Comparison of ENCODE assay signal across 1 cellular context in genomic region chr12:124837958-124838803, GRCh38.
TF ChIP-seq lines count a peak whose summit lies in the region.

No MANE protein-coding gene starts in this region.

TF ChIP-seq in HepG2, 621 proteins besides CTCF, POLR2A, EP300 and RAD21 (continued from another document and continues in another):
- TF ChIP-seq FOXO1 (CRISPR knock-in tag; IDR thresholded peaks at IDR 0.05) = peak; percentile 78; the same call in 1 of the 2 replicates
- TF ChIP-seq ASH2L (IDR thresholded peaks at IDR 0.05; ENCODE audit: insufficient read length, low read depth, low read length) = peak; percentile 25
- peak; percentile 89 for TF ChIP-seq POGZ (CRISPR knock-in tag; IDR thresholded peaks at IDR 0.05)
- no peak; the same call in 1 of the 2 replicates for TF ChIP-seq TAF1 (CRISPR knock-in tag; IDR thresholded peaks at IDR 0.05)
- TF ChIP-seq ATF4 (CRISPR knock-in tag; IDR thresholded peaks at IDR 0.05) = no peak
- TF ChIP-seq CREB1 (IDR thresholded peaks at IDR 0.05) = peak; percentile 75
- TF ChIP-seq CREB1 (CRISPR knock-in tag; IDR thresholded peaks at IDR 0.05) = peak; percentile 91
- TF ChIP-seq, protein P1, sequence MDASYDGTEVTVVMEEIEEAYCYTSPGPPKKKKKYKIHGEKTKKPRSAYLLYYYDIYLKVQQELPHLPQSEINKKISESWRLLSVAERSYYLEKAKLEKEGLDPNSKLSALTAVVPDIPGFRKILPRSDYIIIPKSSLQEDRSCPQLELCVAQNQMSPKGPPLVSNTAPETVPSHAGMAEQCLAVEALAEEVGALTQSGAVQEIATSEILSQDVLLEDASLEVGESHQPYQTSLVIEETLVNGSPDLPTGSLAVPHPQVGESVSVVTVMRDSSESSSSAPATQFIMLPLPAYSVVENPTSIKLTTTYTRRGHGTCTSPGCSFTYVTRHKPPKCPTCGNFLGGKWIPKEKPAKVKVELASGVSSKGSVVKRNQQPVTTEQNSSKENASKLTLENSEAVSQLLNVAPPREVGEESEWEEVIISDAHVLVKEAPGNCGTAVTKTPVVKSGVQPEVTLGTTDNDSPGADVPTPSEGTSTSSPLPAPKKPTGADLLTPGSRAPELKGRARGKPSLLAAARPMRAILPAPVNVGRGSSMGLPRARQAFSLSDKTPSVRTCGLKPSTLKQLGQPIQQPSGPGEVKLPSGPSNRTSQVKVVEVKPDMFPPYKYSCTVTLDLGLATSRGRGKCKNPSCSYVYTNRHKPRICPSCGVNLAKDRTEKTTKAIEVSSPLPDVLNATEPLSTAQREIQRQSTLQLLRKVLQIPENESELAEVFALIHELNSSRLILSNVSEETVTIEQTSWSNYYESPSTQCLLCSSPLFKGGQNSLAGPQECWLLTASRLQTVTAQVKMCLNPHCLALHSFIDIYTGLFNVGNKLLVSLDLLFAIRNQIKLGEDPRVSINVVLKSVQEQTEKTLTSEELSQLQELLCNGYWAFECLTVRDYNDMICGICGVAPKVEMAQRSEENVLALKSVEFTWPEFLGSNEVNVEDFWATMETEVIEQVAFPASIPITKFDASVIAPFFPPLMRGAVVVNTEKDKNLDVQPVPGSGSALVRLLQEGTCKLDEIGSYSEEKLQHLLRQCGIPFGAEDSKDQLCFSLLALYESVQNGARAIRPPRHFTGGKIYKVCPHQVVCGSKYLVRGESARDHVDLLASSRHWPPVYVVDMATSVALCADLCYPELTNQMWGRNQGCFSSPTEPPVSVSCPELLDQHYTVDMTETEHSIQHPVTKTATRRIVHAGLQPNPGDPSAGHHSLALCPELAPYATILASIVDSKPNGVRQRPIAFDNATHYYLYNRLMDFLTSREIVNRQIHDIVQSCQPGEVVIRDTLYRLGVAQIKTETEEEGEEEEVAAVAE (CRISPR knock-in tag; IDR thresholded peaks at IDR 0.05; ENCODE audit: borderline replicate concordance) = peak; percentile 35; the same call in 1 of the 2 replicates
- peak; percentile 59; the same call in 1 of the 2 replicates for TF ChIP-seq RCOR2 (CRISPR knock-in tag; IDR thresholded peaks at IDR 0.05)
- TF ChIP-seq TEAD3 (CRISPR knock-in tag; optimal IDR thresholded peaks at IDR 0.05; ENCODE audit: borderline replicate concordance) = peak; percentile 76
- TF ChIP-seq ZBED4 (CRISPR knock-in tag; IDR thresholded peaks at IDR 0.05; ENCODE audit: borderline replicate concordance) = peak; percentile 90; the same call in 1 of the 2 replicates
- peak; percentile 62; the same call in 1 of the 2 replicates for TF ChIP-seq YEATS2 (CRISPR knock-in tag; IDR thresholded peaks at IDR 0.05; ENCODE audit: borderline replicate concordance)
- 0 out of 2 replicates have a peak, but pooled peaks have one; percentile 39 for TF ChIP-seq ZNF567 (CRISPR knock-in tag; IDR thresholded peaks at IDR 0.05; ENCODE audit: borderline replicate concordance)
- TF ChIP-seq ZNF543 (CRISPR knock-in tag; IDR thresholded peaks at IDR 0.05) = peak; percentile 35; the same call in 1 of the 2 replicates
- TF ChIP-seq ZNF570 (CRISPR knock-in tag; IDR thresholded peaks at IDR 0.05; ENCODE audit: borderline replicate concordance) = no peak
- peak; percentile 56 for TF ChIP-seq KDM6A (CRISPR knock-in tag; IDR thresholded peaks at IDR 0.05; ENCODE audit: low read depth)
- TF ChIP-seq, protein P2, sequence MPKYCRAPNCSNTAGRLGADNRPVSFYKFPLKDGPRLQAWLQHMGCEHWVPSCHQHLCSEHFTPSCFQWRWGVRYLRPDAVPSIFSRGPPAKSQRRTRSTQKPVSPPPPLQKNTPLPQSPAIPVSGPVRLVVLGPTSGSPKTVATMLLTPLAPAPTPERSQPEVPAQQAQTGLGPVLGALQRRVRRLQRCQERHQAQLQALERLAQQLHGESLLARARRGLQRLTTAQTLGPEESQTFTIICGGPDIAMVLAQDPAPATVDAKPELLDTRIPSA (CRISPR knock-in tag; IDR thresholded peaks at IDR 0.05; ENCODE audit: borderline replicate concordance) = no peak
- peak; percentile 74; the same call in 1 of the 2 replicates for TF ChIP-seq HDAC1 (CRISPR knock-in tag; IDR thresholded peaks at IDR 0.05)
- no peak for TF ChIP-seq STAT6 (CRISPR knock-in tag; IDR thresholded peaks at IDR 0.05; ENCODE audit: borderline replicate concordance)
- TF ChIP-seq ZNF263 (CRISPR knock-in tag; IDR thresholded peaks at IDR 0.05) = peak; percentile 88
- TF ChIP-seq ZSCAN5A (CRISPR knock-in tag; IDR thresholded peaks at IDR 0.05; ENCODE audit: borderline replicate concordance) = 0 out of 2 replicates have a peak, but pooled peaks have one; percentile 13
- TF ChIP-seq ZNF773 (CRISPR knock-in tag; IDR thresholded peaks at IDR 0.05; ENCODE audit: borderline replicate concordance) = no peak
- TF ChIP-seq ZNF614 (CRISPR knock-in tag; IDR thresholded peaks at IDR 0.05; ENCODE audit: borderline replicate concordance) = no peak; the same call in 1 of the 2 replicates
- no peak; the same call in 1 of the 2 replicates for TF ChIP-seq ZNF772 (CRISPR knock-in tag; IDR thresholded peaks at IDR 0.05)
- no peak for TF ChIP-seq KAT2B (IDR thresholded peaks at IDR 0.05; ENCODE audit: borderline replicate concordance, low read depth, low read length)
- no peak for TF ChIP-seq TIGD3 (CRISPR knock-in tag; IDR thresholded peaks at IDR 0.05; ENCODE audit: borderline replicate concordance)
- TF ChIP-seq ZSCAN29 (CRISPR knock-in tag; conservative IDR thresholded peaks at IDR 0.05) = peak; percentile 22; the same call in 1 of the 2 replicates
- TF ChIP-seq ZSCAN30 (CRISPR knock-in tag; IDR thresholded peaks at IDR 0.05) = no peak
- no peak for TF ChIP-seq GMEB2 (CRISPR knock-in tag; IDR thresholded peaks at IDR 0.05; ENCODE audit: low read depth)
- TF ChIP-seq ZNF615 (CRISPR knock-in tag; IDR thresholded peaks at IDR 0.05; ENCODE audit: borderline replicate concordance) = no peak
- no peak for TF ChIP-seq CEBPZ (IDR thresholded peaks at IDR 0.05; ENCODE audit: low read length)
- TF ChIP-seq JUN (CRISPR knock-in tag; IDR thresholded peaks at IDR 0.05) = peak; percentile 88
- peak; percentile 60; the same call in 1 of the 2 replicates for TF ChIP-seq MIER3 (CRISPR knock-in tag; IDR thresholded peaks at IDR 0.05; ENCODE audit: borderline replicate concordance)
- no peak for TF ChIP-seq MAFG (CRISPR knock-in tag; IDR thresholded peaks at IDR 0.05)
- no peak for TF ChIP-seq ADNP (CRISPR knock-in tag; IDR thresholded peaks at IDR 0.05)
- TF ChIP-seq NR2F6 (IDR thresholded peaks at IDR 0.05) = peak; percentile 42
- TF ChIP-seq NR2F6 (CRISPR knock-in tag; IDR thresholded peaks at IDR 0.05) = peak; percentile 84
- TF ChIP-seq SMARCE1 (IDR thresholded peaks at IDR 0.05; ENCODE audit: borderline replicate concordance) = no peak
- no peak for TF ChIP-seq SIN3B (IDR thresholded peaks at IDR 0.05; ENCODE audit: low read length)
- no peak for TF ChIP-seq REPIN1 (CRISPR knock-in tag; IDR thresholded peaks at IDR 0.05; ENCODE audit: borderline replicate concordance, low read depth)
